22 cellular contexts compared by ENCODE assay signal in genomic region chr9:1094749-1095148, GRCh38. TPM values are rescaled to one million over a fixed set of nuclear protein-coding genes. Genes with fewer than 3 reads are reported as not detected.
A peak's percentile ranks its signal among the peaks of the same experiment; 100 is the strongest.
DNase-seq lines count a peak whose midpoint lies in the region; ATAC-seq, FAIRE-seq and TF ChIP-seq lines count a peak whose summit lies in the region.
"Had no signal": no experiment of that assay in that cellular context is flagged by ENCODE, and none has a peak within 500 bp of the region (broad histone marks: within the 10 kb centered on the region; RNA-seq: fewer than 3 reads in every experiment).

No MANE protein-coding gene starts in this region.

- H3K27ac Mint-ChIP-seq in activated T-helper 17 cell treated with anti-CD3 and anti-CD28 coated beads, Interleukin-2, amount 50 U/mL, for 72 hours: no peak overlapping the region
- H3K27ac Mint-ChIP-seq: CD4-positive, CD25-positive, alpha-beta regulatory T cell; CD8-positive, alpha-beta T cell had no signal

- FAIRE-seq in bronchial epithelial cell (lab: Jason Lieb, UNC): no peak
- FAIRE-seq: D721Med, GM12891, GM18507, H1 had no signal

- no peaks in the 10 kb centered on the region for H3K27me3 ChIP-seq in PC-3 (ENCODE audit: low read length)
- no peaks in the 10 kb centered on the region for H3K27me3 ChIP-seq in bronchial epithelial cell (ENCODE audit: control insufficient read depth, insufficient read depth, low read length)

- H3K9me2 ChIP-seq in PC-3 (replicated peaks; ENCODE audit: low read length): no peaks in the 10 kb centered on the region

- H3K9ac ChIP-seq in PC-3 (ENCODE audit: low read length): no peak overlapping the region

- no peaks in the 10 kb centered on the region for H3K9me3 Mint-ChIP-seq in activated T-helper 17 cell treated with anti-CD3 and anti-CD28 coated beads, Interleukin-2, amount 50 U/mL, for 72 hours
- H3K9me3 Mint-ChIP-seq: CD8-positive, alpha-beta T cell had no signal

- peak overlapping the region; percentile 22; the same call in 1 of the 2 replicates for H3K4me2 ChIP-seq in PC-3 (ENCODE audit: low read length)

- H3K36me3 Mint-ChIP-seq in activated T-helper 17 cell treated with anti-CD3 and anti-CD28 coated beads, Interleukin-2, amount 50 U/mL, for 72 hours (ENCODE audit: low read depth): no peaks in the 10 kb centered on the region
- H3K36me3 Mint-ChIP-seq: CD4-positive, CD25-positive, alpha-beta regulatory T cell; CD8-positive, alpha-beta T cell had no signal

- ATAC-seq in PC-3 (peak; percentile 98), mucosa of descending colon (peak; percentile 98)
- ATAC-seq in activated T-helper 17 cell treated with anti-CD3 and anti-CD28 coated beads, Interleukin-2, amount 50 U/mL, for 72 hours (replicated peaks): no peak
- ATAC-seq: CD8-positive, alpha-beta T cell had no signal

- no peaks in the 10 kb centered on the region for H4K20me1 ChIP-seq in PC-3 (ENCODE audit: low read length)

- H3K79me2 ChIP-seq in PC-3 (ENCODE audit: low read length): no peaks in the 10 kb centered on the region

- H3F3A ChIP-seq in PC-3 (ENCODE audit: low read length, unreplicated experiment): no peaks in the 10 kb centered on the region

- H3K4me1 Mint-ChIP-seq in activated T-helper 17 cell treated with anti-CD3 and anti-CD28 coated beads, Interleukin-2, amount 50 U/mL, for 72 hours: no peaks in the 10 kb centered on the region
- H3K4me1 Mint-ChIP-seq: CD4-positive, CD25-positive, alpha-beta regulatory T cell had no signal

- H3K36me3 ChIP-seq in PC-3 (ENCODE audit: low read depth, low read length) (no peaks in the 10 kb centered on the region), bronchial epithelial cell (ENCODE audit: control insufficient read depth, insufficient read depth, low read length) (no peaks in the 10 kb centered on the region), mucosa of descending colon (ENCODE audit: low read depth) (no peaks in the 10 kb centered on the region)

- no peak for TF ChIP-seq CTCF in PC-3 (conservative IDR thresholded peaks at IDR 0.05; ENCODE audit: low read depth, low read length)
- no peak for TF ChIP-seq CTCF in bronchial epithelial cell (IDR thresholded peaks at IDR 0.05; ENCODE audit: insufficient read depth, low read length, severe bottlenecking)
- no peak for TF ChIP-seq CTCF in mucosa of descending colon (IDR thresholded peaks at IDR 0.05)
- no peak for TF ChIP-seq CTCF in coronary artery (IDR thresholded peaks at IDR 0.05)

- DNase-seq in PC-3 (peak; percentile 77), bronchial epithelial cell (ENCODE audit: low read depth) (peak; percentile 94), epithelial cell of prostate (ENCODE audit: low read depth, low spot score) (peak; percentile 81), mucosa of descending colon (no peak), islet precursor cell (no peak), coronary artery (ENCODE audit: low spot score) (no peak)
- DNase-seq: C1 segment of cervical spinal cord; CD4-positive, CD25-positive, alpha-beta regulatory T cell; CD8-positive, alpha-beta T cell; DMS 273 treated with DMSO at 0.1 percent for 48 hours; DMS79; EL; GDM1; H7; HCEC 1CT had no signal

- H3K4me3 ChIP-seq in PC-3 (ENCODE audit: low read length) (no peak overlapping the region), bronchial epithelial cell (ENCODE audit: low read depth, low read length) (no peak overlapping the region), mucosa of descending colon (no peak overlapping the region), coronary artery (no peak overlapping the region)

- intact Hi-C loops in PC-3 (cut with micrococcal nuclease): no loop called here
- intact Hi-C loops in mucosa of descending colon (cut with DNase I, micrococcal nuclease): no loop called here

- no peak overlapping the region for H2AFZ ChIP-seq in PC-3 (ENCODE audit: low read length)

- POLR2A ChIA-PET in PC-3 (lab: Charles Lee; ENCODE audit: unreplicated experiment): no interaction called here

- BruUV-seq in PC-3 (replicated peaks; lab: Mats Ljungman, UMichigan): no TSS peak

- no peak overlapping the region for H3K4me3 Mint-ChIP-seq in activated T-helper 17 cell treated with anti-CD3 and anti-CD28 coated beads, Interleukin-2, amount 50 U/mL, for 72 hours
- H3K4me3 Mint-ChIP-seq: CD4-positive, CD25-positive, alpha-beta regulatory T cell; CD8-positive, alpha-beta T cell had no signal

- CTCF ChIA-PET in PC-3 (lab: Charles Lee): interaction anchor here (0.6 kb wide), 1 partner anchor 242 kb away, joined by 3 read pairs; no protein-coding TSS in a partner anchor

- H3K27me3 Mint-ChIP-seq in activated T-helper 17 cell treated with anti-CD3 and anti-CD28 coated beads, Interleukin-2, amount 50 U/mL, for 72 hours: peaks cover 31% of the 10 kb centered on the region
- H3K27me3 Mint-ChIP-seq: CD4-positive, CD25-positive, alpha-beta regulatory T cell had no signal

- H3K27ac ChIP-seq in PC-3 (ENCODE audit: low read length): peak overlapping the region; percentile 82
- peak overlapping the region; percentile 38 for H3K27ac ChIP-seq in epithelial cell of prostate
- no peak overlapping the region for H3K27ac ChIP-seq in coronary artery

- H3K9me3 ChIP-seq in PC-3 (ENCODE audit: low read length): no peaks in the 10 kb centered on the region
- no peaks in the 10 kb centered on the region for H3K9me3 ChIP-seq in mucosa of descending colon

- H3K4me1 ChIP-seq in PC-3 (ENCODE audit: insufficient read depth, low read length) (peaks cover 12% of the 10 kb centered on the region), mucosa of descending colon (ENCODE audit: low read depth) (no peaks in the 10 kb centered on the region)

RNA-seq across cellular contexts. Expression of gene DMRT2, which starts 44.6 kb away (rescaled TPM):
- total RNA-seq in PC-3 (2014; rRNA removed) (not detected in 2 replicates), bronchial epithelial cell (0.38 and 0.53 TPM in 2 replicates), mucosa of descending colon (10 to 100 TPM in 1 of 3 donors, 1 to 10 TPM in 2; 1.5 to 10.2 (median 3.1) TPM)
- total RNA-seq in activated T-helper 17 cell treated with anti-CD3 and anti-CD28 coated beads, Interleukin-2, amount 50 U/mL, for 72 hours: not detected
- total RNA-seq: A172; A673; CD4-positive, CD25-positive, alpha-beta regulatory T cell; CD8-positive, alpha-beta T cell; H7 had no signal

Comparison
In these comparisons a context has a peak if more than half of its experiments do, and no peak if none do; other contexts are left out.
1. DNase-seq: peak in PC-3 (single experiment), bronchial epithelial cell (single experiment) and epithelial cell of prostate (single experiment); none in mucosa of descending colon (0 of 3), islet precursor cell (single experiment) and coronary artery (single experiment).
2. H3K27ac ChIP-seq: peak in PC-3 (single experiment) and epithelial cell of prostate (single experiment); none in coronary artery (0 of 2).